Comparison of ENCODE assay signal across 1 cellular context in the genomic region with DNA sequence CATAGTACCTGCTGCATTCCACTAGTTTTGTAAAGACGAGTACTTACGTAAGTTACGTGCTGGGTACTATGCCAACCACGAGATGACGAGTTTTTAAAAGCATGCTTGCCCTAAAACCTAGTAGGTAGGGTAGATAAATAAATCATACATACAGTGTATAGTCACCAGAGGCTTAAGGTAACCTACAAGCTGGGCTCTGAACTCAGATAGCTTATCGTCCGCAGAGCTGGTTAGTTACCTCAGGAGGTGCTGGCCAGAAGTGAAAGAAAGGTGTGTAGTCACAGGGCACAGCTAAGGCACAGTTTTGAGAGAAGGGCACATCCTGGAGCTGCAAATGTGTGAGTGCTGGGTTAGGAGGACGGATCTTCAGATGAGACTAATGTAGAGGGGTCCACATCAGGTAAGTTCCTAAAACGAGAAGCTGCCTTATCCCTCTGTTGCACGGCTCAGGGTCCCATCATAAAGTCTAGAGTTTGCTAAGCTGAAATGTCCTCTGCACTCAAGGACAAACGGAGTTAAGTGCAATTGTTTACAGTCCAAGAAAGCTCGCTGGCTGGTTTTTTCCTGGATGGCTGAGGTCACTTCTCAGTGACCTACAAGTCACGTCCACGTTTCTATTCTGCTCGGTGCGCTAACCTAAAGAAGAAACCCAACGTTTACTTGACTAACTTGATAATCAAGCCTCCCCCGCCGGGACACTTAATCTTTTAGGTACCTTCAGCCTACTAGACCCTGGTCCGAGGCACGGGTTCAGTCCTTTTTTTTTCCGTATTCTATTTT.
TF ChIP-seq lines count a peak whose summit lies in the region.

No MANE protein-coding gene starts in this region.

TF ChIP-seq in H1, 55 proteins besides CTCF, POLR2A, EP300 and RAD21 (continued from another document):
- TF ChIP-seq, protein P1, sequence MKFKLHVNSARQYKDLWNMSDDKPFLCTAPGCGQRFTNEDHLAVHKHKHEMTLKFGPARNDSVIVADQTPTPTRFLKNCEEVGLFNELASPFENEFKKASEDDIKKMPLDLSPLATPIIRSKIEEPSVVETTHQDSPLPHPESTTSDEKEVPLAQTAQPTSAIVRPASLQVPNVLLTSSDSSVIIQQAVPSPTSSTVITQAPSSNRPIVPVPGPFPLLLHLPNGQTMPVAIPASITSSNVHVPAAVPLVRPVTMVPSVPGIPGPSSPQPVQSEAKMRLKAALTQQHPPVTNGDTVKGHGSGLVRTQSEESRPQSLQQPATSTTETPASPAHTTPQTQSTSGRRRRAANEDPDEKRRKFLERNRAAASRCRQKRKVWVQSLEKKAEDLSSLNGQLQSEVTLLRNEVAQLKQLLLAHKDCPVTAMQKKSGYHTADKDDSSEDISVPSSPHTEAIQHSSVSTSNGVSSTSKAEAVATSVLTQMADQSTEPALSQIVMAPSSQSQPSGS (IDR thresholded peaks at IDR 0.05; ENCODE audit: low read length) = no peak
- TF ChIP-seq POU5F1 (IDR thresholded peaks at IDR 0.05; ENCODE audit: low read depth, low read length) (no peak), NRF1 (IDR thresholded peaks at IDR 0.05; ENCODE audit: low read depth, low read length) (no peak), SP1 (IDR thresholded peaks at IDR 0.05; ENCODE audit: low read depth, low read length) (no peak), MAFK (IDR thresholded peaks at IDR 0.05; ENCODE audit: low read depth, low read length) (no peak), BCL11A (IDR thresholded peaks at IDR 0.05; ENCODE audit: low read depth in 2 of 2, low read length in 2 of 2) (no peak)
- TF ChIP-seq, protein P2, sequence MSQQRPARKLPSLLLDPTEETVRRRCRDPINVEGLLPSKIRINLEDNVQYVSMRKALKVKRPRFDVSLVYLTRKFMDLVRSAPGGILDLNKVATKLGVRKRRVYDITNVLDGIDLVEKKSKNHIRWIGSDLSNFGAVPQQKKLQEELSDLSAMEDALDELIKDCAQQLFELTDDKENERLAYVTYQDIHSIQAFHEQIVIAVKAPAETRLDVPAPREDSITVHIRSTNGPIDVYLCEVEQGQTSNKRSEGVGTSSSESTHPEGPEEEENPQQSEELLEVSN (IDR thresholded peaks at IDR 0.05) = no peak
